Comparison of ENCODE assay signal across 8 cellular contexts in genomic region chr2:46229134-46230063, GRCh38.
A peak's percentile ranks its signal among the peaks of the same experiment; 100 is the strongest.
DNase-seq lines count a peak whose midpoint lies in the region; ATAC-seq and TF ChIP-seq lines count a peak whose summit lies in the region.

No MANE protein-coding gene starts in this region.

- TF ChIP-seq POLR2A in ovary (IDR thresholded peaks at IDR 0.05), result no peak

- H3K9ac ChIP-seq in HUES64 (ENCODE audit: low read depth, low read length), result no peak overlapping the region

- H3K4me1 ChIP-seq in HUES64 (ENCODE audit: insufficient read depth, low read length) (peaks cover 18% of the 10 kb centered on the region), ovary (ENCODE audit: insufficient read depth) (peaks cover 1% of the 10 kb centered on the region), ascending aorta (peaks cover 0 to 13% of the 10 kb centered on the region in 2 donors)

- ATAC-seq in GM18498 (IDR thresholded peaks at IDR 0.05; ENCODE audit: unreplicated experiment) (peak; percentile 68), GM21526 (IDR thresholded peaks at IDR 0.05; ENCODE audit: low FRiP score, unreplicated experiment) (peak; percentile 62), HG03378 (IDR thresholded peaks at IDR 0.05; ENCODE audit: unreplicated experiment) (no peak)

- H3K9me3 ChIP-seq in HUES64 (ENCODE audit: insufficient read depth, low read depth, low read length) (no peaks in the 10 kb centered on the region), ovary (no peaks in the 10 kb centered on the region), ascending aorta (no peaks in the 10 kb centered on the region)

- TF ChIP-seq CTCF in cardiac fibroblast (IDR thresholded peaks at IDR 0.05; ENCODE audit: low read depth, low read length), result peak; percentile 11
- no peak for TF ChIP-seq CTCF in ovary (IDR thresholded peaks at IDR 0.05)
- no peak for TF ChIP-seq CTCF in ascending aorta (IDR thresholded peaks at IDR 0.05)

- peak in 1 of 2 donors; percentile 63 for DNase-seq in cardiac fibroblast (ENCODE audit: low read depth in 2 of 2)
- peak; percentile 19 for DNase-seq in stromal cell of bone marrow (ENCODE audit: low read depth)
- no peak for DNase-seq in ovary
- DNase-seq in ascending aorta (ENCODE audit: low spot score in 2 of 2), result no peak

- no peaks in the 10 kb centered on the region for H3K36me3 ChIP-seq in HUES64 (ENCODE audit: insufficient read depth, low read length)
- no peaks in the 10 kb centered on the region for H3K36me3 ChIP-seq in ovary
- no peaks in the 10 kb centered on the region for H3K36me3 ChIP-seq in ascending aorta

- WGBS in HUES64, result 32% methylated on average over 11 of the region's 11 CpGs
- WGBS in ovary, 3 donors, result 81 to 86% (median 82%) methylated on average over 11 of the region's 11 CpGs

- H3K27me3 ChIP-seq in HUES64 (ENCODE audit: insufficient read depth, low read length) (no peaks in the 10 kb centered on the region), ovary (no peaks in the 10 kb centered on the region), ascending aorta (no peaks in the 10 kb centered on the region)

- H3K4me3 ChIP-seq in HUES64 (ENCODE audit: low read length) (no peak overlapping the region), cardiac fibroblast (replicated peaks in 1 of 2; ENCODE audit: low read depth in 2 of 2, low read length in 2 of 2) (no peak overlapping the region), ovary (no peak overlapping the region), ascending aorta (no peak overlapping the region)

- intact Hi-C loops in ovary (cut with DNase I), result no loop called here
- intact Hi-C loops in ascending aorta (cut with DNase I), result loop anchor here (5.0 kb wide), 3 partner anchors 63 to 158 kb away; no protein-coding TSS in a partner anchor

- H3K27ac ChIP-seq in HUES64 (ENCODE audit: low read depth, low read length), result peak overlapping the region; percentile 84
- H3K27ac ChIP-seq in ovary, result no peak overlapping the region
- H3K27ac ChIP-seq in ascending aorta, result peak overlapping the region in 1 of 2 donors; percentile 42

- no peak for TF ChIP-seq EP300 in ovary (IDR thresholded peaks at IDR 0.05)
